23 cellular contexts compared by ENCODE assay signal in genomic region chr2:231364061-231364460, GRCh38. TPM values are rescaled to one million over a fixed set of nuclear protein-coding genes. Genes with fewer than 3 reads are reported as not detected.
DNase-seq lines count a peak whose midpoint lies in the region; ATAC-seq, FAIRE-seq and TF ChIP-seq lines count a peak whose summit lies in the region.
"Had no signal": no experiment of that assay in that cellular context is flagged by ENCODE, and none has a peak within 500 bp of the region (broad histone marks: within the 10 kb centered on the region; RNA-seq: fewer than 3 reads in every experiment).

No MANE protein-coding gene starts in this region.

- H4K91ac ChIP-seq in trophoblast cell (ENCODE audit: low read depth, low read length), result peak overlapping the region; percentile 19

- H2BK5ac ChIP-seq in trophoblast cell (ENCODE audit: low read depth, low read length, poor library complexity), result no peak overlapping the region

- H3K79me1 ChIP-seq in trophoblast cell (ENCODE audit: low read length), result peaks cover 5% of the 10 kb centered on the region

- 90% methylated on average over 5 of the region's 5 CpGs for WGBS in A549 (ENCODE audit: missing lambda C conversion rate)
- no CpG with 5 or more reads among the region's 5 CpGs for WGBS in trophoblast cell (ENCODE audit: extremely low coverage, insufficient coverage, insufficient read length)

- TF ChIP-seq POLR2A in A549 (IDR thresholded peaks at IDR 0.05; ENCODE audit: low read length), result no peak

- TF ChIP-seq CTCF in A549 (IDR thresholded peaks at IDR 0.05), result no peak
- TF ChIP-seq CTCF in Panc1 (IDR thresholded peaks at IDR 0.05), result no peak
- TF ChIP-seq CTCF in kidney (IDR thresholded peaks at IDR 0.05; ENCODE audit: borderline replicate concordance, extremely low read depth, insufficient read depth), result no peak

- H2AK5ac ChIP-seq in trophoblast cell (ENCODE audit: low read length), result peak overlapping the region; percentile 85

- no peak for DNase-seq in A549 (ENCODE audit: low read depth in 1 of 2, low spot score in 1 of 2)
- no peak for DNase-seq in Panc1 (ENCODE audit: low read depth, low spot score)
- peak; percentile 41 for DNase-seq in kidney
- no peak for DNase-seq in trophoblast cell
- DNase-seq in NCI-H2029 (lab: John Stamatoyannopoulos, UW), result no peak
- no peak for DNase-seq in activated CD4-positive, alpha-beta T cell treated with anti-CD3 and anti-CD28 coated beads for 48 hours
- no peak for DNase-seq in SIG-M5 treated with dmso at 0.1 percent for 504 hours (lab: John Stamatoyannopoulos, UW; ENCODE audit: unreplicated experiment)
- DNase-seq: Caco-2; CD4-positive, CD25-positive, alpha-beta regulatory T cell; DMS153; MG63; NCI-H1048; NCI-H146; NCI-H2081; NCI-H446 treated with DMSO at 0.1 percent for 48 hours; NCI-H69 had no signal

- TF ChIP-seq EP300 in A549 (IDR thresholded peaks at IDR 0.05), result no peak

- no peak overlapping the region for H3K14ac ChIP-seq in trophoblast cell (ENCODE audit: low read length)

- in situ Hi-C loops in Panc1 (cut with HindIII; ENCODE audit: low pct_unique_long_range_greater_than_20kb, low sequenced_read_pairs), result no loop called here

- H3K23ac ChIP-seq in trophoblast cell (ENCODE audit: low read length), result no peak overlapping the region

- H2AFZ ChIP-seq in trophoblast cell (ENCODE audit: insufficient read depth, low read length, poor library complexity), result peak overlapping the region; percentile 17

- H3K9me3 ChIP-seq in A549, result no peaks in the 10 kb centered on the region
- no peaks in the 10 kb centered on the region for H3K9me3 ChIP-seq in Panc1 (ENCODE audit: control insufficient read depth, insufficient read depth, low read depth, low read length)
- no peaks in the 10 kb centered on the region for H3K9me3 ChIP-seq in kidney (ENCODE audit: control insufficient read depth in 1 of 2, low read length in 2 of 2)
- peaks cover 2% of the 10 kb centered on the region for H3K9me3 ChIP-seq in trophoblast cell (ENCODE audit: insufficient read depth, low read depth, low read length)
- H3K9me3 ChIP-seq: BE2C, Caco-2, MG63, SJCRH30 had no signal

- peak overlapping the region; percentile 51 for H2BK12ac ChIP-seq in trophoblast cell (ENCODE audit: low read length)

- no peak overlapping the region for H3K4me2 ChIP-seq in A549
- H3K4me2 ChIP-seq in trophoblast cell (ENCODE audit: low read length), result no peak overlapping the region

- no peak overlapping the region for H3K18ac ChIP-seq in trophoblast cell (ENCODE audit: low read length)

- POLR2A ChIA-PET in A549 (lab: Yijun Ruan, JAX), result no interaction called here
- POLR2A ChIA-PET in Panc1 (lab: Charles Lee), result interaction anchor here (1.0 kb wide), 1 partner anchor 37 kb away, joined by 3 read pairs; no protein-coding TSS in a partner anchor

- H3K9ac ChIP-seq in kidney (ENCODE audit: low read length in 2 of 2), result no peak overlapping the region
- no peak overlapping the region for H3K9ac ChIP-seq in trophoblast cell (ENCODE audit: low read length)

- H3K27me3 ChIP-seq in Panc1 (ENCODE audit: control insufficient read depth, insufficient read depth, low read length) (no peaks in the 10 kb centered on the region), trophoblast cell (ENCODE audit: insufficient read depth, low read length) (no peaks in the 10 kb centered on the region)
- H3K27me3 ChIP-seq: BE2C, MG63, SJCRH30 had no signal

- no peak overlapping the region for H2BK120ac ChIP-seq in trophoblast cell (ENCODE audit: insufficient read depth, low read length, poor library complexity)

- H3K36me3 ChIP-seq in Panc1 (ENCODE audit: control insufficient read depth, insufficient read depth, low read length) (no peaks in the 10 kb centered on the region), kidney (ENCODE audit: control insufficient read depth in 1 of 2, insufficient read depth in 2 of 2, low read length in 2 of 2) (peaks cover 0 to 2% of the 10 kb centered on the region in 2 donors), trophoblast cell (ENCODE audit: control insufficient read depth in 1 of 2, insufficient read depth in 2 of 2, low read length in 2 of 2) (peaks cover 0 to 4% of the 10 kb centered on the region in 2 experiments)
- H3K36me3 ChIP-seq: MG63, SJCRH30 had no signal

- intact Hi-C loops in Panc1 (cut with micrococcal nuclease; ENCODE audit: unreplicated experiment) (loop anchor here (5.0 kb wide), 1 partner anchor 33 kb away; the partner anchor contains the start of gene B3GNT7), kidney (cut with DNase I) (no loop called here)

- H4K12ac ChIP-seq in trophoblast cell (ENCODE audit: low read depth, low read length), result no peak overlapping the region

- FAIRE-seq in A549 (lab: Jason Lieb, UNC) (no peak), kidney (lab: Jason Lieb, UNC) (no peak)
- FAIRE-seq: GM12878, GM19239, H54 had no signal

- H3K4me3 ChIP-seq in A549, result no peak overlapping the region
- H3K4me3 ChIP-seq in Panc1 (ENCODE audit: low read depth in 2 of 2, low read length in 2 of 2), result no peak overlapping the region
- H3K4me3 ChIP-seq in kidney (ENCODE audit: low read length in 2 of 2), result no peak overlapping the region
- peak overlapping the region; percentile 12 for H3K4me3 ChIP-seq in trophoblast cell (ENCODE audit: low read depth, low read length)
- H3K4me3 ChIP-seq: GM12878, MG63 had no signal

- H3K27ac ChIP-seq in A549, result peak overlapping the region; percentile 85 to 91; a peak in 5 of 6 replicates
- peak overlapping the region; percentile 97 for H3K27ac ChIP-seq in Panc1 (ENCODE audit: low read length)
- H3K27ac ChIP-seq in kidney (ENCODE audit: low read depth in 2 of 2, low read length in 2 of 2), result no peak overlapping the region
- H3K27ac ChIP-seq in trophoblast cell (ENCODE audit: low read depth, low read length), result no peak overlapping the region

- H3K4me1 ChIP-seq in A549 (peaks cover 18% of the 10 kb centered on the region), Panc1 (ENCODE audit: control insufficient read depth, insufficient read depth, low read length) (peaks cover 67% of the 10 kb centered on the region), kidney (ENCODE audit: control insufficient read depth in 1 of 2, insufficient read depth in 1 of 2, low read depth in 1 of 2, low read length in 2 of 2) (no peaks in the 10 kb centered on the region), trophoblast cell (ENCODE audit: control insufficient read depth in 1 of 2, insufficient read depth in 2 of 2, low read length in 2 of 2) (peaks cover 12 to 23% of the 10 kb centered on the region in 2 experiments)

- CTCF ChIA-PET in A549 (lab: Yijun Ruan, JAX) (interaction anchor here (1.0 to 1.7 kb wide), 6 partner anchors 9 to 137 kb away, joined by 3 to 6 read pairs (median 4); no protein-coding TSS in a partner anchor), Panc1 (lab: Charles Lee) (no interaction called here)

- ATAC-seq in A549 (no peak), Panc1 (no peak), GM21390 (IDR thresholded peaks at IDR 0.05; ENCODE audit: unreplicated experiment) (no peak)
- ATAC-seq: GM12878 had no signal

- H3K79me2 ChIP-seq in trophoblast cell (ENCODE audit: control insufficient read depth, insufficient read depth, low read length, poor library complexity), result no peaks in the 10 kb centered on the region

- BruUV-seq in Panc1 (replicated peaks; lab: Mats Ljungman, UMichigan), result no TSS peak

- no peak overlapping the region for H3K4ac ChIP-seq in trophoblast cell (ENCODE audit: low read depth, low read length)

- H4K8ac ChIP-seq in trophoblast cell (ENCODE audit: low read depth, low read length), result no peak overlapping the region

- no peak for TF ChIP-seq RAD21 in A549 (conservative IDR thresholded peaks at IDR 0.05 in 1 of 2, IDR thresholded peaks at IDR 0.05 in 1 of 2)

TF ChIP-seq in A549, 52 proteins besides CTCF, POLR2A, EP300 and RAD21:
- TF ChIP-seq FOXS1 (CRISPR knock-in tag; IDR thresholded peaks at IDR 0.05) (no peak), FOSB (CRISPR knock-in tag; IDR thresholded peaks at IDR 0.05) (no peak), SREBF2 (IDR thresholded peaks at IDR 0.05) (no peak), RNF2 (IDR thresholded peaks at IDR 0.05; ENCODE audit: borderline replicate concordance, low read depth) (no peak), MAX (IDR thresholded peaks at IDR 0.05) (no peak), NFE2L2 (conservative IDR thresholded peaks at IDR 0.05; ENCODE audit: low read length) (no peak)

RNA-seq across cellular contexts. Expression of gene B3GNT7, which starts 31.4 kb away (rescaled TPM):
- polyA plus RNA-seq in A549 (2011; rRNA removed), result 0.48 and 0.95 TPM in 2 replicates
- polyA plus RNA-seq in A549 (2012; cell fraction: cytosol; rRNA removed), result 0.94 and 1.1 TPM in 2 replicates
- polyA plus RNA-seq in A549 (2012; cell fraction: nucleus; rRNA removed), result 1.7 and 3.0 TPM in 2 replicates
- 0.71 to 1.3 TPM (median 0.96 TPM) in 3 replicates for polyA plus RNA-seq in A549 (2017; fragmentation: RNase III; extraction: RNeasy Plus Mini Kit Qiagen cat#74134 plus additional on column Dnase treatment)
- polyA minus RNA-seq in A549 (2011; rRNA and poly(A)+ RNA removed), result 1.2 and 1.7 TPM in 2 replicates
- 83.3 TPM for total RNA-seq in Panc1 (2021; ENCODE audit: unreplicated experiment)
- 85.5 TPM for polyA plus RNA-seq in Panc1 (2012; ENCODE audit: insufficient read length)
- total RNA-seq in kidney, result 9.3 TPM
- polyA plus RNA-seq in kidney (ENCODE audit: insufficient read depth, low read depth, low replicate concordance), result 2.4 TPM
- 2.4 and 2.6 TPM in 2 replicates for polyA plus RNA-seq in trophoblast cell (2013)
- total RNA-seq: A172; CD4-positive, CD25-positive, alpha-beta regulatory T cell had no signal
- polyA plus RNA-seq: CD4-positive, CD25-positive, alpha-beta regulatory T cell had no signal

Comparison
In these comparisons a context has a peak if more than half of its experiments do, and no peak if none do; other contexts are left out.
1. H3K27ac ChIP-seq: peak in A549 (2 of 2) and Panc1 (single experiment); none in kidney (0 of 2) and trophoblast cell (single experiment).